Comparison of ENCODE assay signal across 1 cellular context in genomic region chr3:38623539-38623938, GRCh38.
TF ChIP-seq lines count a peak whose summit lies in the region.

No MANE protein-coding gene starts in this region.

TF ChIP-seq in WTC11, 78 proteins besides CTCF, POLR2A, EP300 and RAD21 (continued from another document):
- TF ChIP-seq AR (CRISPR knock-in tag; IDR thresholded peaks at IDR 0.05) (no peak), ZNF121 (CRISPR knock-in tag; IDR thresholded peaks at IDR 0.05) (peak; percentile 91), ZNF671 (CRISPR knock-in tag; IDR thresholded peaks at IDR 0.05) (no peak), FOXP4 (CRISPR knock-in tag; IDR thresholded peaks at IDR 0.05) (no peak)
TF ChIP-seq in WTC11: peak in this region for 1.
